ENCODE assay signal across 34 cellular contexts in the genomic region with DNA sequence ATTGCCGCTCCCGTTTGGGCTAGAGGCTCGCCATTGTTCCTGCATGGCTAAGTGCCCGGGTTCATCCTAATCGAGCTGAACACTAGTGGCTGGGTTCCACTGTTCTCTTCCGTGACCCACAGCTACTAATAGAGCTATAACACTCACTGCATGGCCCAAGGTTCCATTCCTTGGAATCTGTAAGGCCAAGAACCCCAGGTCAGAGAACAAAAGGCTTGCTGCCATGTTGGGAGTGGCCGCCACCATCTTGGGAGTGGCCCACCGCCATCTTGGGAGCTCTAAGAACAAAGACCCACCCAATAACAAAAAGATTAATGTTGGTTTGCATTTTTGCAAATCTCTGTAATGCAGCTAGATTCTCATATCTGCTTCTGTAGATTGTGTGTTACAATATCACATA.
"Had no signal": no experiment of that assay in that cellular context is flagged by ENCODE, and none has a peak within 500 bp of the region (broad histone marks: within the 10 kb centered on the region; RNA-seq: fewer than 3 reads in every experiment).

No MANE protein-coding gene starts in this region.

- FAIRE-seq: astrocyte, colon, TTC549 had no signal

- DNase-seq: activated B cell treated with CpG ODN at 0.5 μM for 24 hours; activated CD4-positive, alpha-beta memory T cell treated with anti-CD3 and anti-CD28 coated beads for 36 hours; activated CD4-positive, alpha-beta T cell treated with anti-CD3 and anti-CD28 coated beads for 4 hours; activated CD4-positive, alpha-beta T cell treated with anti-CD3 and anti-CD28 coated beads, Interleukin-2, amount 10 ng/mL, durations not matched to agents 24 days and 14 days; activated CD4-positive, alpha-beta T cell treated with anti-CD3 and anti-CD28 coated beads, Interleukin-2, amount 50 U/mL, for 1 hour; activated CD4-positive, alpha-beta T cell treated with anti-CD3 and anti-CD28 coated beads, Interleukin-2, amount 50 U/mL, for 4 hours; activated CD4-positive, CD25-positive, alpha-beta regulatory T cell treated with anti-CD3 and anti-CD28 coated beads, Interleukin-2, amount 50 U/mL, for 72 hours; activated CD8-positive, alpha-beta memory T cell treated with anti-CD3 and anti-CD28 coated beads, Interleukin-2, amount 50 U/mL, for 4 hours; activated CD8-positive, alpha-beta T cell treated with anti-CD3 and anti-CD28 coated beads for 36 hours; activated effector memory CD4-positive, alpha-beta T cell treated with anti-CD3 and anti-CD28 coated beads, Interleukin-2, amount 50 U/mL, for 16 hours; activated gamma-delta T cell treated with Interleukin-2 at 50 U/mL for 16 hours; activated naive CD4-positive, alpha-beta T cell; activated naive CD4-positive, alpha-beta T cell treated with anti-CD3 and anti-CD28 coated beads for 36 hours; activated naive CD4-positive, alpha-beta T cell treated with anti-CD3 and anti-CD28 coated beads, Interleukin-2, amount 50 U/mL, for 16 hours; activated naive CD8-positive, alpha-beta T cell treated with anti-CD3 and anti-CD28 coated beads for 36 hours; activated T-cell treated with anti-CD3 and anti-CD28 coated beads for 4 hours; activated T-cell treated with anti-CD3 and anti-CD28 coated beads, Interleukin-2, amount 50 U/mL, for 1 hour; activated T-cell treated with anti-CD3 and anti-CD28 coated beads, Interleukin-2, amount 50 U/mL, for 4 hours; activated T-cell treated with anti-CD3 and anti-CD28 coated beads, Interleukin-2, amount 50 U/mL, for 72 hours; adrenal gland; amniotic stem cell; aorta; body of pancreas; brain microvascular endothelial cell; central memory CD4-positive, alpha-beta T cell; T-helper 2 cell; T-helper 9 cell had no signal

- H3K36me3 ChIP-seq: adrenal gland, brain microvascular endothelial cell, breast epithelium had no signal

- H3K9me3 ChIP-seq: adrenal gland, body of pancreas had no signal

- H3K4me3 ChIP-seq: adrenal gland, body of pancreas, breast epithelium had no signal

- H3K27me3 ChIP-seq: adrenal gland, body of pancreas, brain microvascular endothelial cell, breast epithelium had no signal

- H3K27ac ChIP-seq: adrenal gland, body of pancreas, brain microvascular endothelial cell, breast epithelium, VCaP had no signal

- H3K4me1 ChIP-seq: adrenal gland, body of pancreas, breast epithelium had no signal

- ATAC-seq: activated CD8-positive, alpha-beta T cell treated with anti-CD3 and anti-CD28 coated beads for 36 hours; activated naive CD4-positive, alpha-beta T cell treated with anti-CD3 and anti-CD28 coated beads, Interleukin-2, amount 50 U/mL, for 72 hours; activated T-cell treated with anti-CD3 and anti-CD28 coated beads, Interleukin-2, amount 50 U/mL, for 4 hours; activated T-cell treated with anti-CD3 and anti-CD28 coated beads, Interleukin-2, amount 50 U/mL, for 72 hours; activated T-helper 17 cell treated with anti-CD3 and anti-CD28 coated beads, Interleukin-2, amount 50 U/mL, for 72 hours; body of pancreas had no signal
